In genomic region chr20:51446656-51447055, GRCh38 we compare ENCODE assay signal across 9 cellular contexts.
A peak's percentile ranks its signal among the peaks of the same experiment; 100 is the strongest.
DNase-seq lines count a peak whose midpoint lies in the region; ATAC-seq and TF ChIP-seq lines count a peak whose summit lies in the region.
"Had no signal": no experiment of that assay in that cellular context is flagged by ENCODE, and none has a peak within 500 bp of the region (broad histone marks: within the 10 kb centered on the region; RNA-seq: fewer than 3 reads in every experiment).

No MANE protein-coding gene starts in this region.

- ATAC-seq in HG03521 (IDR thresholded peaks at IDR 0.05; ENCODE audit: unreplicated experiment) = no peak
- no peak for ATAC-seq in stimulated activated naive B cell treated with anti-CD40 and anti-IgM and Interleukin-4, amounts not matched to agents 10 μg/mL and 1 μg/mL and 100 μg/mL, for 72 hours (replicated peaks)
- ATAC-seq in HG02885 (IDR thresholded peaks at IDR 0.05; ENCODE audit: poor library complexity, unreplicated experiment) = no peak

- no peak overlapping the region for H3K4me3 ChIP-seq in SJSA1
- H3K4me3 ChIP-seq in fibroblast of mammary gland (ENCODE audit: control insufficient read depth, low read depth, low read length) = no peak overlapping the region

- peaks cover 59 to 79% of the 10 kb centered on the region in 2 donors for H3K4me1 Mint-ChIP-seq in immature natural killer cell
- peaks cover 17 to 44% of the 10 kb centered on the region in 2 donors for H3K4me1 Mint-ChIP-seq in stimulated activated naive B cell treated with anti-CD40 and anti-IgM and Interleukin-4, amounts not matched to agents 10 μg/mL and 1 μg/mL and 100 μg/mL, for 72 hours

- H3K36me3 ChIP-seq in SJSA1 = no peaks in the 10 kb centered on the region

- TF ChIP-seq CTCF in fibroblast of mammary gland (conservative IDR thresholded peaks at IDR 0.05; ENCODE audit: control insufficient read depth, insufficient read depth, low read depth, low read length) = no peak

- peak; percentile 98 for DNase-seq in ELR (ENCODE audit: low read depth)
- DNase-seq in SJSA1 (ENCODE audit: low read depth in 1 of 2, low spot score in 2 of 2) = peak; percentile 91 to 93
- peak; percentile 95 for DNase-seq in fibroblast of mammary gland (ENCODE audit: low read depth)
- peak; percentile 64 for DNase-seq in pulmonary artery endothelial cell (ENCODE audit: low read depth, low spot score)
- no peak for DNase-seq in immature natural killer cell
- no peak for DNase-seq in stimulated activated naive B cell treated with anti-CD40 and anti-IgM and Interleukin-4, amounts not matched to agents 10 μg/mL and 1 μg/mL and 100 μg/mL, for 72 hours
- DNase-seq: activated CD4-positive, alpha-beta T cell treated with anti-CD3 and anti-CD28 coated beads for 1 hour had no signal

- H3K4me1 ChIP-seq in SJSA1 (replicated peaks) = peaks cover 25% of the 10 kb centered on the region

- peaks cover 19 to 51% (median 21%) of the 10 kb centered on the region in 3 donors for H3K36me3 Mint-ChIP-seq in immature natural killer cell
- H3K36me3 Mint-ChIP-seq in stimulated activated naive B cell treated with anti-CD40 and anti-IgM and Interleukin-4, amounts not matched to agents 10 μg/mL and 1 μg/mL and 100 μg/mL, for 72 hours = peaks cover 55 to 74% of the 10 kb centered on the region in 2 donors

- peak overlapping the region in 2 of 6 donors; percentile 52 to 60 for H3K27ac Mint-ChIP-seq in immature natural killer cell
- H3K27ac Mint-ChIP-seq in stimulated activated naive B cell treated with anti-CD40 and anti-IgM and Interleukin-4, amounts not matched to agents 10 μg/mL and 1 μg/mL and 100 μg/mL, for 72 hours = no peak overlapping the region

- H3K27ac ChIP-seq in SJSA1 = peak overlapping the region; percentile 82

- no peak overlapping the region for H3K4me3 Mint-ChIP-seq in immature natural killer cell
- H3K4me3 Mint-ChIP-seq in stimulated activated naive B cell treated with anti-CD40 and anti-IgM and Interleukin-4, amounts not matched to agents 10 μg/mL and 1 μg/mL and 100 μg/mL, for 72 hours = no peak overlapping the region

- no peaks in the 10 kb centered on the region for H3K27me3 ChIP-seq in SJSA1 (replicated peaks)

- no peaks in the 10 kb centered on the region for H3K9me3 Mint-ChIP-seq in immature natural killer cell
- no peaks in the 10 kb centered on the region for H3K9me3 Mint-ChIP-seq in stimulated activated naive B cell treated with anti-CD40 and anti-IgM and Interleukin-4, amounts not matched to agents 10 μg/mL and 1 μg/mL and 100 μg/mL, for 72 hours

- no peaks in the 10 kb centered on the region for H3K9me3 ChIP-seq in SJSA1 (replicated peaks)

- H3K27me3 Mint-ChIP-seq in immature natural killer cell (ENCODE audit: low read depth in 3 of 3) = peaks cover 3 to 28% (median 8%) of the 10 kb centered on the region in 3 donors
- no peaks in the 10 kb centered on the region for H3K27me3 Mint-ChIP-seq in stimulated activated naive B cell treated with anti-CD40 and anti-IgM and Interleukin-4, amounts not matched to agents 10 μg/mL and 1 μg/mL and 100 μg/mL, for 72 hours

Comparison
In these comparisons a context has a peak if more than half of its experiments do, and no peak if none do; other contexts are left out.
1. DNase-seq: peak in ELR (single experiment), SJSA1 (2 of 2), fibroblast of mammary gland (single experiment) and pulmonary artery endothelial cell (single experiment); none in immature natural killer cell (0 of 3) and stimulated activated naive B cell treated with anti-CD40 and anti-IgM and Interleukin-4, amounts not matched to agents 10 μg/mL and 1 μg/mL and 100 μg/mL, for 72 hours (single experiment).